In genomic region chr17:4789951-4790704, GRCh38 we compare ENCODE assay signal across 8 cellular contexts. TPM values are rescaled to one million over a fixed set of nuclear protein-coding genes. Genes with fewer than 3 reads are reported as not detected.
A peak's percentile ranks its signal among the peaks of the same experiment; 100 is the strongest.
DNase-seq lines count a peak whose midpoint lies in the region; ATAC-seq and TF ChIP-seq lines count a peak whose summit lies in the region.

No MANE protein-coding gene starts in this region.

- no peaks in the 10 kb centered on the region for H3K9me3 Mint-ChIP-seq in activated CD4-positive, alpha-beta T cell treated with anti-CD3 and anti-CD28 coated beads, Interleukin-2, amount 10 ng/mL, durations not matched to agents 7 days and 5 days

- peak overlapping the region; percentile 81 for H3K4me3 Mint-ChIP-seq in activated CD4-positive, alpha-beta T cell treated with anti-CD3 and anti-CD28 coated beads, Interleukin-2, amount 10 ng/mL, durations not matched to agents 7 days and 5 days

- no peaks in the 10 kb centered on the region for H3K36me3 Mint-ChIP-seq in activated CD4-positive, alpha-beta T cell treated with anti-CD3 and anti-CD28 coated beads, Interleukin-2, amount 10 ng/mL, durations not matched to agents 7 days and 5 days (ENCODE audit: low read depth)

- H3K4me3 ChIP-seq in liver (ENCODE audit: low read depth in 1 of 3, low read length in 3 of 3), result peak overlapping the region; percentile 68 to 78 (median 71)

- TF ChIP-seq CTCF in liver (IDR thresholded peaks at IDR 0.05; ENCODE audit: low read depth, low read length, missing input control), result peak; percentile 74

- under 1% methylated on average over 90 of the region's 91 CpGs for WGBS in liver

- no peaks in the 10 kb centered on the region for H3K27me3 ChIP-seq in liver (ENCODE audit: control insufficient read depth in 4 of 4, insufficient read depth in 4 of 4, low read length in 3 of 4)

- CTCF ChIA-PET in activated CD4-positive, alpha-beta T cell treated with anti-CD3 and anti-CD28 coated beads, Interleukin-2, amount 10 ng/mL, durations not matched to agents 7 days and 5 days (lab: Charles Lee), result interaction anchor here (0.6 to 2.4 kb wide), 39 partner anchors 9 to 1066 kb away, joined by 3 to 20 read pairs (median 4); partner anchors contain the start of genes ARRB2, C17orf107, CHRNE and CXCL16

- peaks cover 33% of the 10 kb centered on the region for H3K4me1 Mint-ChIP-seq in activated CD4-positive, alpha-beta T cell treated with anti-CD3 and anti-CD28 coated beads, Interleukin-2, amount 10 ng/mL, durations not matched to agents 7 days and 5 days

- H3K27ac Mint-ChIP-seq in activated CD4-positive, alpha-beta T cell treated with anti-CD3 and anti-CD28 coated beads, Interleukin-2, amount 10 ng/mL, durations not matched to agents 7 days and 5 days, result peak overlapping the region; percentile 92

- H3K9me3 ChIP-seq in liver (ENCODE audit: control insufficient read depth in 4 of 4, low read length in 3 of 4), result no peaks in the 10 kb centered on the region

- no peaks in the 10 kb centered on the region for H3K36me3 ChIP-seq in liver (ENCODE audit: control insufficient read depth in 4 of 4, insufficient read depth in 3 of 4, low read depth in 1 of 4, low read length in 3 of 4)

- DNase-seq in AG08396 (ENCODE audit: low spot score) (peak; percentile 95), NCI-H510A treated with DMSO at 0.1 percent for 48 hours (lab: John Stamatoyannopoulos, UW) (peak; percentile 86), dedifferentiated amniotic fluid mesenchymal stem cell (ENCODE audit: extremely low spot score) (peak; percentile 76)
- peak; percentile 81 for DNase-seq in activated CD4-positive, alpha-beta T cell treated with anti-CD3 and anti-CD28 coated beads, Interleukin-2, amount 10 ng/mL, durations not matched to agents 7 days and 5 days
- peak; percentile 72 to 73 for DNase-seq in stimulated activated CD4-positive, alpha-beta T cell treated with anti-CD3 and anti-CD28 coated beads, Interleukin-2, amount 100 ng/mL, for 48 hours

- peak overlapping the region; percentile 79 to 80 for H3K9ac ChIP-seq in liver (ENCODE audit: low read depth in 1 of 2, low read length in 2 of 2)

- ATAC-seq in GM18861 (IDR thresholded peaks at IDR 0.05; ENCODE audit: unreplicated experiment) (peak; percentile 87), HG03103 (IDR thresholded peaks at IDR 0.05; ENCODE audit: low read depth, unreplicated experiment) (peak; percentile 79)

- H3K4me1 ChIP-seq in liver (ENCODE audit: control insufficient read depth in 4 of 4, insufficient read depth in 4 of 4, low read length in 3 of 4), result peaks cover 3 to 37% (median 22%) of the 10 kb centered on the region in 4 donors

- H3K27ac ChIP-seq in liver (ENCODE audit: low read depth in 1 of 2, low read length in 2 of 2), result peak overlapping the region; percentile 76 to 94

- peak in 1 of 2 donors; percentile 63 for TF ChIP-seq RAD21 in liver (IDR thresholded peaks at IDR 0.05)

- peaks cover 40% of the 10 kb centered on the region for H3K27me3 Mint-ChIP-seq in activated CD4-positive, alpha-beta T cell treated with anti-CD3 and anti-CD28 coated beads, Interleukin-2, amount 10 ng/mL, durations not matched to agents 7 days and 5 days

- POLR2A ChIA-PET in activated CD4-positive, alpha-beta T cell treated with anti-CD3 and anti-CD28 coated beads, Interleukin-2, amount 10 ng/mL, durations not matched to agents 7 days and 5 days (lab: Charles Lee), result interaction anchor here (0.5 to 1.0 kb wide), 3 partner anchors 260 to 750 kb away, joined by 3 to 6 read pairs (median 3); partner anchors contain the start of genes CYB5D2 and ZZEF1

TF ChIP-seq in liver, 16 proteins besides CTCF, POLR2A, EP300 and RAD21:
- no peak for TF ChIP-seq EGR1 (IDR thresholded peaks at IDR 0.05; ENCODE audit: low read depth in 2 of 2)
- TF ChIP-seq YY1 (IDR thresholded peaks at IDR 0.05), result peak; percentile 66
- peak; percentile 21 for TF ChIP-seq SP1 (IDR thresholded peaks at IDR 0.05)
- no peak for TF ChIP-seq ATF3 (IDR thresholded peaks at IDR 0.05)

RNA-seq across cellular contexts. Expression of gene GLTPD2, which starts 1.4 kb away (rescaled TPM):
- not detected for total RNA-seq in activated CD4-positive, alpha-beta T cell treated with anti-CD3 and anti-CD28 coated beads, Interleukin-2, amount 10 ng/mL, durations not matched to agents 7 days and 5 days
- total RNA-seq in liver, result 10 to 100 TPM; 15.1 to 34.5 TPM
- 10 to 100 TPM; 16.9 to 63.2 TPM for polyA plus RNA-seq in liver

RNA-seq across cellular contexts. Expression of gene VMO1, which starts 4.0 kb away (rescaled TPM):
- total RNA-seq in activated CD4-positive, alpha-beta T cell treated with anti-CD3 and anti-CD28 coated beads, Interleukin-2, amount 10 ng/mL, durations not matched to agents 7 days and 5 days, result under 1 TPM in 1 of 2 experiments, not detected in 1; 0.32 TPM
- 1 to 10 TPM; 1.7 to 1.8 TPM for total RNA-seq in liver
- polyA plus RNA-seq in liver, result 1 to 10 TPM; 5.9 to 9.1 TPM

RNA-seq across cellular contexts. Expression of gene PSMB6, which starts 5.8 kb away (rescaled TPM):
- total RNA-seq in activated CD4-positive, alpha-beta T cell treated with anti-CD3 and anti-CD28 coated beads, Interleukin-2, amount 10 ng/mL, durations not matched to agents 7 days and 5 days, result 100 to 1,000 TPM in 1 of 2 experiments, 10 to 100 TPM in 1; 95.3 to 115 TPM
- total RNA-seq in liver, result 10 to 100 TPM; 64.7 to 95.5 TPM
- 100 to 1,000 TPM; 155 to 219 TPM for polyA plus RNA-seq in liver

RNA-seq across cellular contexts. Expression of gene PLD2, which starts 16.8 kb away (rescaled TPM):
- total RNA-seq in activated CD4-positive, alpha-beta T cell treated with anti-CD3 and anti-CD28 coated beads, Interleukin-2, amount 10 ng/mL, durations not matched to agents 7 days and 5 days, result 10 to 100 TPM; 16.6 to 17.3 TPM
- total RNA-seq in liver, result 10 to 100 TPM in 1 of 2 donors, 1 to 10 TPM in 1; 3.5 to 15.8 TPM
- 1 to 10 TPM; 5.6 to 6.0 TPM for polyA plus RNA-seq in liver

Comparison
In these comparisons a context has a peak if more than half of its experiments do, and no peak if none do; other contexts are left out.
1. Peak in every context shown above with its lines: DNase-seq, ATAC-seq, H3K4me3 ChIP-seq and H3K27ac ChIP-seq.
2. RNA of gene GLTPD2, which starts 1.4 kb away (total RNA-seq): 15.1 to 34.5 TPM in liver; not detected in activated CD4-positive, alpha-beta T cell treated with anti-CD3 and anti-CD28 coated beads, Interleukin-2, amount 10 ng/mL, durations not matched to agents 7 days and 5 days; every median in the first group is over 10 times any median in the second.